ENCODE assay signal across 8 cellular contexts in the genomic region with DNA sequence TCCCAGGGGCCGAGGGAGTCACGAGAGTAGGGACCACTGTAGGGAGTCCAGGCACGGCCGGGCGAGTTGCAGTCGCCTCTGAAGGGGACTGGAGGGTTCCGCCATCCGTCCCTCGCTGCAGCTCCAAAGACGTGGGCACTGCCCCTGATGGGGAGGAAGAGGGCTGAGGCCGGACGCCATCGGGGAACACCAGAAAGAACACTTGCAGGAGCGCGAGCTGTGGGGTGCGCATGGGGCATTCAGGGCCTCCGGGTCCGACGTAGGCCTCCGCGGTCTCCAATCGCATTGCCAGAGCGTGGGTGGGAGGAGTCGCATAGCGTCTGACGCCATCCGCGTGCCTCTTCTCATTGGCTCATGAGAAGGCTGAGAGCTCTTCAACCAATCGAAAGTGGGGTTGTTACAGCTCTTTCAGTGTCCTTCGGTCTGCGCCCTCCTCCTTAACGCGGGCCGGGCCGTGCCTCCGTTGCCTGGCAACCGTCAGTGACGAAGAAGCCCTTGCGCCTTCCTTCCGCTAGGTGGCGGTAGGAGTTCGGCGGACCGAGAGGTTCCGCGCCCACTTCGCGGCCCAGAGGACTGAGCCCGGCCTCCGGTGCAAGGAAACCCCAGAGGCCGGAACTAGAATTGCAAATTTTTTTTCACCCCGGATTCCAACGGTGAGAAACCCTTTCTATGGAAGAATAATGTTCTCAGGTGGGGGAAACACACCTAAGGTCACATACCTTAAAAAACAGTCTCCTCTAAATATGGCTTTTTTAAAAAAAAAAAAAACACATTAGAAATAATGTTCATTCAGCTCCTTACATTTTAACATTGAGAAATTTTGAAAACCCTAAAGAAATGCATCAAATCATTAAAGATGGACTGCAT. TPM values are rescaled to one million over a fixed set of nuclear protein-coding genes. Genes with fewer than 3 reads are reported as not detected.
DNase-seq lines count a peak whose midpoint lies in the region; ATAC-seq and TF ChIP-seq lines count a peak whose summit lies in the region.

A gene with protein sequence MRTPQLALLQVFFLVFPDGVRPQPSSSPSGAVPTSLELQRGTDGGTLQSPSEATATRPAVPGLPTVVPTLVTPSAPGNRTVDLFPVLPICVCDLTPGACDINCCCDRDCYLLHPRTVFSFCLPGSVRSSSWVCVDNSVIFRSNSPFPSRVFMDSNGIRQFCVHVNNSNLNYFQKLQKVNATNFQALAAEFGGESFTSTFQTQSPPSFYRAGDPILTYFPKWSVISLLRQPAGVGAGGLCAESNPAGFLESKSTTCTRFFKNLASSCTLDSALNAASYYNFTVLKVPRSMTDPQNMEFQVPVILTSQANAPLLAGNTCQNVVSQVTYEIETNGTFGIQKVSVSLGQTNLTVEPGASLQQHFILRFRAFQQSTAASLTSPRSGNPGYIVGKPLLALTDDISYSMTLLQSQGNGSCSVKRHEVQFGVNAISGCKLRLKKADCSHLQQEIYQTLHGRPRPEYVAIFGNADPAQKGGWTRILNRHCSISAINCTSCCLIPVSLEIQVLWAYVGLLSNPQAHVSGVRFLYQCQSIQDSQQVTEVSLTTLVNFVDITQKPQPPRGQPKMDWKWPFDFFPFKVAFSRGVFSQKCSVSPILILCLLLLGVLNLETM (minus strand): TSS at position 260 of the 867 bp plus-strand sequence. CDS start 28 bp downstream, at position 232.

- H3K4me1 ChIP-seq in osteoblast (ENCODE audit: insufficient read depth, low read length) (peaks cover 12% of the 10 kb centered on the region), thymus (ENCODE audit: control insufficient read depth, insufficient read depth, low read length) (peaks cover 5% of the 10 kb centered on the region)

- peaks cover 8% of the 10 kb centered on the region for H3K36me3 Mint-ChIP-seq in activated naive CD8-positive, alpha-beta T cell

- under 1% methylated on average over 53 of the region's 53 CpGs for WGBS in thymus

- no peaks in the 10 kb centered on the region for H3K9me3 ChIP-seq in osteoblast (ENCODE audit: low read depth, low read length)
- H3K9me3 ChIP-seq in thymus (ENCODE audit: control insufficient read depth) = no peaks in the 10 kb centered on the region

- H3K4me2 ChIP-seq in osteoblast (ENCODE audit: insufficient read depth, low read length) = peak within 1 kb of the TSS; percentile 89

- H3K79me2 ChIP-seq in osteoblast (ENCODE audit: insufficient read depth, low read length) = peaks cover 38% of the 10 kb centered on the region

- peak within 1 kb of the TSS; percentile 96 for H2AFZ ChIP-seq in osteoblast (ENCODE audit: low read length)

- H3K36me3 ChIP-seq in osteoblast (ENCODE audit: insufficient read depth, low read length) = peaks cover 12% of the 10 kb centered on the region
- no peaks in the 10 kb centered on the region for H3K36me3 ChIP-seq in thymus (ENCODE audit: control insufficient read depth, insufficient read depth)

- peak; percentile 96 for DNase-seq in GM10266 (ENCODE audit: extremely low spot score)
- DNase-seq in NCI-H1092 (lab: John Stamatoyannopoulos, UW) = peak; percentile 97
- DNase-seq in SKM-1 (lab: John Stamatoyannopoulos, UW; ENCODE audit: unreplicated experiment) = peak; percentile 98
- peak; percentile 99 for DNase-seq in glomerular visceral epithelial cell (ENCODE audit: extremely low spot score)
- peak; percentile 96 for DNase-seq in osteoblast (ENCODE audit: insufficient read length, low spot score, missing footprints)

- TF ChIP-seq CTCF in GM10266 (IDR thresholded peaks at IDR 0.05; ENCODE audit: control insufficient read depth, insufficient read depth, low read depth, missing control alignments) = peak; percentile 99
- peak; percentile 99 for TF ChIP-seq CTCF in osteoblast (IDR thresholded peaks at IDR 0.05; ENCODE audit: extremely low read depth, low read depth, low read length)

- peak within 1 kb of the TSS; percentile 97 for H3K4me3 Mint-ChIP-seq in activated naive CD8-positive, alpha-beta T cell

- no peaks in the 10 kb centered on the region for H3K9me3 Mint-ChIP-seq in activated naive CD8-positive, alpha-beta T cell (ENCODE audit: low read depth)

- peaks cover 3% of the 10 kb centered on the region for H3K27me3 Mint-ChIP-seq in activated naive CD8-positive, alpha-beta T cell

- ATAC-seq in HG02588 (IDR thresholded peaks at IDR 0.05; ENCODE audit: unreplicated experiment) = peak; percentile 98

- peaks cover 29% of the 10 kb centered on the region for H3K4me1 Mint-ChIP-seq in activated naive CD8-positive, alpha-beta T cell (ENCODE audit: low read depth)

- peak within 1 kb of the TSS; percentile 93 for H3K27ac Mint-ChIP-seq in activated naive CD8-positive, alpha-beta T cell

- peak within 1 kb of the TSS; percentile 86 for H3K27ac ChIP-seq in osteoblast (ENCODE audit: low read depth, low read length)
- peak within 1 kb of the TSS; percentile 33 for H3K27ac ChIP-seq in thymus (ENCODE audit: low read depth)

- H4K20me1 ChIP-seq in osteoblast (ENCODE audit: insufficient read depth, low read length) = no peaks in the 10 kb centered on the region

- H3K4me3 ChIP-seq in osteoblast (ENCODE audit: insufficient read depth, low read length) (peak within 1 kb of the TSS; percentile 88), thymus (ENCODE audit: low read length) (peak within 1 kb of the TSS; percentile 69)

- H3K27me3 ChIP-seq in osteoblast (ENCODE audit: insufficient read depth, low read length) (no peaks in the 10 kb centered on the region), thymus (ENCODE audit: control insufficient read depth, insufficient read depth) (no peaks in the 10 kb centered on the region)

RNA-seq across cellular contexts. Expression of the gene that starts here (rescaled TPM):
- total RNA-seq in osteoblast = 34.4 and 44.2 TPM in 2 replicates
- polyA plus RNA-seq in thymus = 20.4 TPM

Comparison
In these comparisons a context has a peak if more than half of its experiments do, and no peak if none do; other contexts are left out.
1. Peak in every context shown above with its lines: DNase-seq, ATAC-seq, H3K4me3 ChIP-seq and H3K27ac ChIP-seq.